ENCODE assay signal across 25 cellular contexts in the genomic region with DNA sequence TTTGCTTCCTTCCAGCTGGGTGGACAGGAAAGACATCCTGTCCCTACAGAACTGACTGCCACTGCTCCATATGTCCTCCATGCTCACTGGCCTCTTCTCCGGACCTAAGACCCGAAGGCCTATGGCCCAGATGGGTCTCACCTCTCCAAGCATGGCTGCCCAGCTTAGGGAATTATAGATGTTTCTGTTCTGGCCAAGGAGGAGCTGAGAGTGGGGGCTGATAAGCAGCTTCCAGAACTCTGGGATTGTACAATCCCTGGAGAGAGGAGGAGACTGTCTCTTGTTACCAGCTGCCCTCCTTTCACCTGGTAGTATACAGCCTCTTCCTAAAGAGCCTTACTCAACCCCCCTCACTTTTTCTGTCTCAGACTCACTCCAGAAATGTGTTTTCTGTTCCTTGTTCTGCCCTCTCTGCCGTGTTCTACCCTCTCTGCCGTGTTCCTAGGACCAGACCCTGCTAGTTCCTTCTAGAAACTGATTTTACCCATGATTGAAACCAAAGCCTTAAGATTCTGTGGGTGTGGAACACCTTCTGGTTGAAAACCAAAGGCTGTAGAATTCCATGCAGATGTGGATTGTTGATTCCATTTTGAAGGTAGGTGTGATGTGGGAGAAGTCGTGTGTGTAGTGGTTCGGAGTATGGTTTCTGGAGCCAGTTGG. TPM values are rescaled to one million over a fixed set of nuclear protein-coding genes. Genes with fewer than 3 reads are reported as not detected.
DNase-seq lines count a peak whose midpoint lies in the region; ATAC-seq and TF ChIP-seq lines count a peak whose summit lies in the region.
"Had no signal": no experiment of that assay in that cellular context is flagged by ENCODE, and none has a peak within 500 bp of the region (broad histone marks: within the 10 kb centered on the region; RNA-seq: fewer than 3 reads in every experiment).

No MANE protein-coding gene starts in this region.

- H3K27me3 ChIP-seq in heart left ventricle (no peaks in the 10 kb centered on the region), neural progenitor cell (no peaks in the 10 kb centered on the region), aorta (ENCODE audit: control insufficient read depth in 1 of 2, insufficient read depth in 2 of 2, low read length in 1 of 2) (no peaks in the 10 kb centered on the region)
- no peaks in the 10 kb centered on the region for H3K27me3 ChIP-seq in CD4-positive, alpha-beta T cell (ENCODE audit: control insufficient read depth, insufficient read depth, low read length)
- H3K27me3 ChIP-seq: left lung had no signal

- POLR2A ChIA-PET in CD4-positive, alpha-beta T cell (lab: Charles Lee): no interaction called here

- peaks cover 43% of the 10 kb centered on the region for H3K79me2 ChIP-seq in neural progenitor cell (ENCODE audit: low read depth)

- peak overlapping the region; percentile 72 for H3K27ac Mint-ChIP-seq in dendritic cell treated with granulocyte-macrophage colony-stimulating factor and Interleukin-4, amounts not matched to agents 40 ng/mL and 50 ng/mL, for 4 days
- H3K27ac Mint-ChIP-seq in neural progenitor cell: no peak overlapping the region
- no peak overlapping the region for H3K27ac Mint-ChIP-seq in CD4-positive, alpha-beta T cell
- H3K27ac Mint-ChIP-seq: activated CD8-positive, alpha-beta T cell treated with anti-CD3 and anti-CD28 coated beads, Interleukin-2, amount 10 ng/mL, durations not matched to agents 7 days and 5 days; activated naive CD4-positive, alpha-beta T cell treated with anti-CD3 and anti-CD28 coated beads, Interleukin-2, amount 50 U/mL, for 24 hours; activated T-helper 2 cell treated with anti-CD3 and anti-CD28 coated beads, Interferon-gamma antibody, Interleukin-2, Interleukin-4, amounts not matched to agents 10 μg/mL and 5 μg/mL and 100 μg/mL, durations not matched to agents 14 hours and 24 hours and 36 hours; mesothelial cell of epicardium; T-helper 1 cell treated with Interleukin-12 subunit alpha and Interleukin-12 subunit beta and Interleukin-4 antibody, amounts not matched to agents 30 μg/mL and 1 μg/mL, for 36 hours had no signal

- intact Hi-C loops in heart left ventricle (cut with DNase I): no loop called here
- intact Hi-C loops in cardiac septum (cut with DNase I): loop anchor here (5.0 kb wide), 1 partner anchor 40 kb away; no protein-coding TSS in a partner anchor
- intact Hi-C loops in dendritic cell treated with granulocyte-macrophage colony-stimulating factor and Interleukin-4, amounts not matched to agents 40 ng/mL and 50 ng/mL, for 4 days (cut with micrococcal nuclease): no loop called here
- intact Hi-C loops in aorta (cut with DNase I): no loop called here
- intact Hi-C loops in CD4-positive, alpha-beta T cell (cut with DNase I, micrococcal nuclease): no loop called here
- intact Hi-C loops in left colon (cut with DNase I, micrococcal nuclease): no loop called here

- H2AFZ ChIP-seq in neural progenitor cell (replicated peaks): no peak overlapping the region

- H3K4me1 ChIP-seq in heart left ventricle: peaks cover 12 to 69% (median 39%) of the 10 kb centered on the region in 12 donors
- peaks cover 14% of the 10 kb centered on the region for H3K4me1 ChIP-seq in neural progenitor cell
- peaks cover 5 to 29% of the 10 kb centered on the region in 2 donors for H3K4me1 ChIP-seq in aorta (ENCODE audit: control insufficient read depth in 1 of 2, insufficient read depth in 2 of 2, low read length in 2 of 2)

- H3K27me3 Mint-ChIP-seq in dendritic cell treated with granulocyte-macrophage colony-stimulating factor and Interleukin-4, amounts not matched to agents 40 ng/mL and 50 ng/mL, for 4 days: no peaks in the 10 kb centered on the region
- no peaks in the 10 kb centered on the region for H3K27me3 Mint-ChIP-seq in neural progenitor cell (ENCODE audit: insufficient read depth, low read depth)
- no peaks in the 10 kb centered on the region for H3K27me3 Mint-ChIP-seq in CD4-positive, alpha-beta T cell
- H3K27me3 Mint-ChIP-seq: activated naive CD4-positive, alpha-beta T cell treated with anti-CD3 and anti-CD28 coated beads, Interleukin-2, amount 50 U/mL, for 24 hours; naive thymus-derived CD8-positive, alpha-beta T cell had no signal

- TF ChIP-seq CTCF in heart left ventricle (IDR thresholded peaks at IDR 0.05) (no peak), neural progenitor cell (IDR thresholded peaks at IDR 0.05) (no peak)
- TF ChIP-seq CTCF in CD4-positive, alpha-beta T cell (IDR thresholded peaks at IDR 0.05): no peak

- H3K4me3 ChIP-seq in heart left ventricle (no peak overlapping the region), neural progenitor cell (no peak overlapping the region), aorta (ENCODE audit: low read length in 2 of 2) (no peak overlapping the region)
- H3K4me3 ChIP-seq: left lung, smooth muscle cell had no signal

- H3K36me3 ChIP-seq in heart left ventricle: peaks cover 0 to 9% (median 0%) of the 10 kb centered on the region in 9 donors
- H3K36me3 ChIP-seq in neural progenitor cell: no peaks in the 10 kb centered on the region
- H3K36me3 ChIP-seq in aorta (ENCODE audit: control insufficient read depth in 1 of 2, insufficient read depth in 2 of 2, low read length in 1 of 2): no peaks in the 10 kb centered on the region

- no peak for DNase-seq in heart left ventricle
- DNase-seq in cardiac septum (ENCODE audit: low spot score): no peak
- DNase-seq in neural progenitor cell (ENCODE audit: low spot score): no peak
- DNase-seq in aorta: no peak
- no peak for DNase-seq in CD4-positive, alpha-beta T cell
- DNase-seq in left colon: no peak
- DNase-seq: activated CD4-positive, CD25-positive, alpha-beta regulatory T cell treated with anti-CD3 and anti-CD28 coated beads, Interleukin-2, amount 50 U/mL, for 72 hours; activated CD8-positive, alpha-beta T cell treated with anti-CD3 and anti-CD28 coated beads, Interleukin-2, amount 10 ng/mL, durations not matched to agents 7 days and 5 days; caudate nucleus; dermis blood vessel endothelial cell; left lung; MM.1S; naive thymus-derived CD8-positive, alpha-beta T cell; NCI-H1436 treated with DMSO at 0.1 percent for 48 hours; NCI-H446 treated with DMSO at 0.1 percent for 48 hours; occipital lobe; stimulated activated CD4-positive, alpha-beta T cell treated with anti-CD3 and anti-CD28 coated beads, Interleukin-1b, Interleukin-23, amount 100 ng/mL, for 48 hours had no signal

- H3F3A ChIP-seq in neural progenitor cell (ENCODE audit: low read depth): no peaks in the 10 kb centered on the region

- H3K9me3 ChIP-seq in heart left ventricle: no peaks in the 10 kb centered on the region
- H3K9me3 ChIP-seq in neural progenitor cell (ENCODE audit: low read depth): no peaks in the 10 kb centered on the region
- H3K9me3 ChIP-seq in aorta (ENCODE audit: control insufficient read depth, low read length): no peaks in the 10 kb centered on the region
- no peaks in the 10 kb centered on the region for H3K9me3 ChIP-seq in CD4-positive, alpha-beta T cell (ENCODE audit: control insufficient read depth, low read length)
- H3K9me3 ChIP-seq: left lung had no signal

- H3K27ac ChIP-seq in heart left ventricle (peak overlapping the region in 11 of 12 donors; percentile 44 to 77 (median 61)), neural progenitor cell (no peak overlapping the region), aorta (ENCODE audit: low read depth in 1 of 2, low read length in 2 of 2) (peak overlapping the region; percentile 21 to 95)
- H3K27ac ChIP-seq in CD4-positive, alpha-beta T cell (ENCODE audit: low read depth, low read length): no peak overlapping the region
- H3K27ac ChIP-seq: KMS-11, left lung had no signal

- no peaks in the 10 kb centered on the region for H3K9me3 Mint-ChIP-seq in dendritic cell treated with granulocyte-macrophage colony-stimulating factor and Interleukin-4, amounts not matched to agents 40 ng/mL and 50 ng/mL, for 4 days
- no peaks in the 10 kb centered on the region for H3K9me3 Mint-ChIP-seq in neural progenitor cell
- no peaks in the 10 kb centered on the region for H3K9me3 Mint-ChIP-seq in CD4-positive, alpha-beta T cell
- H3K9me3 Mint-ChIP-seq: activated naive CD4-positive, alpha-beta T cell treated with anti-CD3 and anti-CD28 coated beads, Interleukin-2, amount 50 U/mL, for 24 hours; activated T-helper 2 cell treated with anti-CD3 and anti-CD28 coated beads, Interferon-gamma antibody, Interleukin-2, Interleukin-4, amounts not matched to agents 10 μg/mL and 5 μg/mL and 100 μg/mL, durations not matched to agents 14 hours and 24 hours and 36 hours; mesothelial cell of epicardium; naive thymus-derived CD8-positive, alpha-beta T cell; T-helper 1 cell treated with Interleukin-12 subunit alpha and Interleukin-12 subunit beta and Interleukin-4 antibody, amounts not matched to agents 30 μg/mL and 1 μg/mL, for 36 hours had no signal

- H3K9ac ChIP-seq in neural progenitor cell: no peak overlapping the region
- H3K9ac ChIP-seq: KMS-11 had no signal

- peaks cover 7% of the 10 kb centered on the region for H3K36me3 Mint-ChIP-seq in dendritic cell treated with granulocyte-macrophage colony-stimulating factor and Interleukin-4, amounts not matched to agents 40 ng/mL and 50 ng/mL, for 4 days (ENCODE audit: low read depth)
- H3K36me3 Mint-ChIP-seq in neural progenitor cell: peaks cover 2% of the 10 kb centered on the region
- H3K36me3 Mint-ChIP-seq in CD4-positive, alpha-beta T cell (ENCODE audit: low read depth): peaks cover 8% of the 10 kb centered on the region
- H3K36me3 Mint-ChIP-seq: mesothelial cell of epicardium had no signal

- no peak for TF ChIP-seq POLR2A in heart left ventricle (IDR thresholded peaks at IDR 0.05)

- WGBS in heart left ventricle, 4 donors: 71 to 79% (median 75%) methylated on average over 4 to 6 of the region's 6 CpGs
- WGBS in aorta, 2 donors: 65 to 69% methylated on average over 6 of the region's 6 CpGs

- H3K4me2 ChIP-seq in neural progenitor cell: peak overlapping the region; percentile 51
- H3K4me2 ChIP-seq: KMS-11, smooth muscle cell had no signal

- peaks cover 17% of the 10 kb centered on the region for H3K4me1 Mint-ChIP-seq in dendritic cell treated with granulocyte-macrophage colony-stimulating factor and Interleukin-4, amounts not matched to agents 40 ng/mL and 50 ng/mL, for 4 days (ENCODE audit: low read depth)
- H3K4me1 Mint-ChIP-seq in neural progenitor cell: peaks cover 5% of the 10 kb centered on the region
- H3K4me1 Mint-ChIP-seq in CD4-positive, alpha-beta T cell (ENCODE audit: low read depth): peaks cover 8% of the 10 kb centered on the region
- H3K4me1 Mint-ChIP-seq: mesothelial cell of epicardium had no signal

- CTCF ChIA-PET in CD4-positive, alpha-beta T cell (lab: Charles Lee): no interaction called here

- H4K20me1 ChIP-seq in neural progenitor cell (ENCODE audit: low read depth): peaks cover 14% of the 10 kb centered on the region

- ATAC-seq in heart left ventricle (peak in 1 of 4 donors; percentile 10), aorta (ENCODE audit: low FRiP score) (no peak), GM21526 (IDR thresholded peaks at IDR 0.05; ENCODE audit: low FRiP score, unreplicated experiment) (no peak), left colon (no peak)
- no peak for ATAC-seq in CD4-positive, alpha-beta T cell (ENCODE audit: poor library complexity)
- ATAC-seq: activated CD8-positive, alpha-beta T cell treated with anti-CD3 and anti-CD28 coated beads, Interleukin-2, amount 10 ng/mL, durations not matched to agents 7 days and 5 days; left lung; naive thymus-derived CD8-positive, alpha-beta T cell had no signal

- H3K4me3 Mint-ChIP-seq in dendritic cell treated with granulocyte-macrophage colony-stimulating factor and Interleukin-4, amounts not matched to agents 40 ng/mL and 50 ng/mL, for 4 days: no peak overlapping the region
- no peak overlapping the region for H3K4me3 Mint-ChIP-seq in neural progenitor cell
- no peak overlapping the region for H3K4me3 Mint-ChIP-seq in CD4-positive, alpha-beta T cell
- H3K4me3 Mint-ChIP-seq: activated CD8-positive, alpha-beta T cell treated with anti-CD3 and anti-CD28 coated beads, Interleukin-2, amount 10 ng/mL, durations not matched to agents 7 days and 5 days; activated naive CD4-positive, alpha-beta T cell treated with anti-CD3 and anti-CD28 coated beads, Interleukin-2, amount 50 U/mL, for 24 hours; mesothelial cell of epicardium; naive thymus-derived CD8-positive, alpha-beta T cell; T-helper 1 cell treated with Interleukin-12 subunit alpha and Interleukin-12 subunit beta and Interleukin-4 antibody, amounts not matched to agents 30 μg/mL and 1 μg/mL, for 36 hours had no signal

RNA-seq across cellular contexts. Expression of gene ANKS1A, which starts 28.7 kb away (rescaled TPM):
- total RNA-seq in heart left ventricle (10 to 100 TPM; 23.8 to 49.5 (median 30.4) TPM), cardiac septum (29.5 TPM), neural progenitor cell (ENCODE audit: low replicate concordance) (17.0 and 25.6 TPM in 2 replicates), aorta (10 to 100 TPM; 40.9 to 44.4 TPM), left colon (10 to 100 TPM; 31.8 to 32.0 TPM)
- polyA plus RNA-seq in heart left ventricle (10 to 100 TPM; 11.0 to 17.7 TPM), aorta (10 to 100 TPM in 1 of 2 donors, 1 to 10 TPM in 1; 9.4 to 17.2 TPM)
- 1 to 10 TPM; 6.4 to 6.9 TPM for total RNA-seq in CD4-positive, alpha-beta T cell

RNA-seq across cellular contexts. Expression of gene TAF11, which starts 29.9 kb away (rescaled TPM):
- total RNA-seq in heart left ventricle (10 to 100 TPM; 14.6 to 25.9 (median 19.9) TPM), cardiac septum (20.0 TPM), neural progenitor cell (ENCODE audit: low replicate concordance) (51.8 and 75.0 TPM in 2 replicates), aorta (10 to 100 TPM; 18.8 to 21.5 TPM), left colon (10 to 100 TPM; 21.6 to 25.0 TPM)
- polyA plus RNA-seq in heart left ventricle (10 to 100 TPM; 22.7 to 75.7 TPM), aorta (10 to 100 TPM; 41.6 to 50.6 TPM)
- total RNA-seq in CD4-positive, alpha-beta T cell: 10 to 100 TPM; 31.5 to 38.1 TPM

Comparison
In these comparisons a context has a peak if more than half of its experiments do, and no peak if none do; other contexts are left out.
1. H3K27ac ChIP-seq: peak in heart left ventricle (11 of 12) and aorta (2 of 2); none in neural progenitor cell (single experiment) and CD4-positive, alpha-beta T cell (single experiment).